ENCODE assay signal across 35 cellular contexts in the genomic region with DNA sequence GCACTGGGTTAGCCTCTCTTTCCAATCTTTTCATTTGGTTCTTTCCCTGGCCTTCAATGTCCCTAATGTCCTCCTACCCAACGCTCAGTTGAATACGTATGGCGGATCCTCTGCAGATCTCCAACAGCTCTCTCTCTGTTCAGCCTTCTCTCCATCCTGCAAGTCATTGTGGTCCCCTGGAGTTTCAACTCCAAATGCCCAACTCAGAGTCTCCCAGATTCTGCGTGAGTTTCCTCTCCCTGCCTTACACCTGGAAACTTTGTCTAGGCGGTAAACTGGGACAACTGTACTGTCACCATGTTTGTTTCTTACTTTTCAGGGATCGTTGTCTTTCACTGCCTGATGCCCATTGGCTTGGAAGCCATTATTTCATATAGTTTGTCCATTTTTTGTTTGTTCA.
"Had no signal": no experiment of that assay in that cellular context is flagged by ENCODE, and none has a peak within 500 bp of the region (broad histone marks: within the 10 kb centered on the region; RNA-seq: fewer than 3 reads in every experiment).

No MANE protein-coding gene starts in this region.

- H3K9me3 ChIP-seq: adrenal gland, body of pancreas had no signal

- DNase-seq: activated CD4-positive, alpha-beta memory T cell treated with anti-CD3 and anti-CD28 coated beads for 36 hours; activated CD4-positive, alpha-beta T cell treated with anti-CD3 and anti-CD28 coated beads for 36 hours; activated CD4-positive, alpha-beta T cell treated with anti-CD3 and anti-CD28 coated beads, Interleukin-2, amount 10 ng/mL, durations not matched to agents 24 days and 14 days; activated CD4-positive, CD25-positive, alpha-beta regulatory T cell; activated CD4-positive, CD25-positive, alpha-beta regulatory T cell treated with anti-CD3 and anti-CD28 coated beads, Interleukin-2, amount 50 U/mL, for 72 hours; activated CD8-positive, alpha-beta memory T cell treated with anti-CD3 and anti-CD28 coated beads, Interleukin-2, amount 10 ng/mL, durations not matched to agents 7 days and 5 days; activated CD8-positive, alpha-beta memory T cell treated with anti-CD3 and anti-CD28 coated beads, Interleukin-2, amount 50 U/mL, for 4 hours; activated CD8-positive, alpha-beta T cell treated with anti-CD3 and anti-CD28 coated beads, Interleukin-2, amount 10 ng/mL, durations not matched to agents 7 days and 5 days; activated effector memory CD4-positive, alpha-beta T cell treated with anti-CD3 and anti-CD28 coated beads, Interleukin-2, amount 50 U/mL, for 16 hours; activated naive CD4-positive, alpha-beta T cell treated with anti-CD3 and anti-CD28 coated beads for 36 hours; activated naive CD8-positive, alpha-beta T cell treated with anti-CD3 and anti-CD28 coated beads for 36 hours; activated naive CD8-positive, alpha-beta T cell treated with anti-CD3 and anti-CD28 coated beads, Interleukin-2, amount 50 U/mL, for 24 hours; activated T-cell treated with anti-CD3 and anti-CD28 coated beads, Interleukin-2, amount 50 U/mL, for 1 hour; activated T-cell treated with anti-CD3 and anti-CD28 coated beads, Interleukin-2, amount 50 U/mL, for 48 hours; adrenal gland; amygdala; aorta; body of pancreas; dorsolateral prefrontal cortex; effector memory CD4-positive, alpha-beta T cell; endodermal cell; foreskin fibroblast; head of caudate nucleus; T-helper 1 cell; T-helper 17 cell; T1000; WERI-Rb-1 had no signal

- ATAC-seq: activated CD4-positive, alpha-beta T cell treated with anti-CD3 and anti-CD28 coated beads for 36 hours; activated CD8-positive, alpha-beta memory T cell treated with anti-CD3 and anti-CD28 coated beads, Interleukin-2, amount 10 ng/mL, durations not matched to agents 7 days and 5 days; activated CD8-positive, alpha-beta T cell treated with anti-CD3 and anti-CD28 coated beads, Interleukin-2, amount 10 ng/mL, durations not matched to agents 7 days and 5 days; activated naive CD8-positive, alpha-beta T cell treated with anti-CD3 and anti-CD28 coated beads, Interleukin-2, amount 50 U/mL, for 24 hours; body of pancreas; esophagus mucosa; T-helper 17 cell had no signal

- H3K27ac Mint-ChIP-seq: activated CD4-positive, alpha-beta memory T cell treated with anti-CD3 and anti-CD28 coated beads for 36 hours; activated CD4-positive, alpha-beta T cell treated with anti-CD3 and anti-CD28 coated beads for 36 hours; activated CD4-positive, alpha-beta T cell treated with anti-CD3 and anti-CD28 coated beads, Interleukin-2, amount 10 ng/mL, durations not matched to agents 24 days and 14 days; activated CD8-positive, alpha-beta memory T cell treated with anti-CD3 and anti-CD28 coated beads, Interleukin-2, amount 10 ng/mL, durations not matched to agents 7 days and 5 days; activated CD8-positive, alpha-beta T cell treated with anti-CD3 and anti-CD28 coated beads, Interleukin-2, amount 10 ng/mL, durations not matched to agents 7 days and 5 days; activated naive CD4-positive, alpha-beta T cell treated with anti-CD3 and anti-CD28 coated beads for 36 hours; activated naive CD4-positive, alpha-beta T cell treated with anti-CD3 and anti-CD28 coated beads, Interleukin-2, amount 50 U/mL, for 24 hours; activated naive CD8-positive, alpha-beta T cell treated with anti-CD3 and anti-CD28 coated beads for 36 hours; activated naive CD8-positive, alpha-beta T cell treated with anti-CD3 and anti-CD28 coated beads, Interleukin-2, amount 50 U/mL, for 24 hours; dendritic cell treated with granulocyte-macrophage colony-stimulating factor and Interleukin-4, amounts not matched to agents 40 ng/mL and 50 ng/mL, for 4 days; endodermal cell; T-helper 17 cell; T-helper 2 cell treated with Interferon-gamma antibody and Interleukin-4, amounts not matched to agents 5 μg/mL and 100 μg/mL, for 36 hours had no signal

- H3K36me3 ChIP-seq: cardiac muscle cell, WERI-Rb-1 had no signal

- H3K4me3 Mint-ChIP-seq: activated CD4-positive, alpha-beta memory T cell treated with anti-CD3 and anti-CD28 coated beads for 36 hours; activated CD4-positive, alpha-beta T cell treated with anti-CD3 and anti-CD28 coated beads for 36 hours; activated CD4-positive, alpha-beta T cell treated with anti-CD3 and anti-CD28 coated beads, Interleukin-2, amount 10 ng/mL, durations not matched to agents 24 days and 14 days; activated CD8-positive, alpha-beta memory T cell treated with anti-CD3 and anti-CD28 coated beads, Interleukin-2, amount 10 ng/mL, durations not matched to agents 7 days and 5 days; activated CD8-positive, alpha-beta T cell treated with anti-CD3 and anti-CD28 coated beads, Interleukin-2, amount 10 ng/mL, durations not matched to agents 7 days and 5 days; activated naive CD4-positive, alpha-beta T cell treated with anti-CD3 and anti-CD28 coated beads for 36 hours; activated naive CD4-positive, alpha-beta T cell treated with anti-CD3 and anti-CD28 coated beads, Interleukin-2, amount 50 U/mL, for 24 hours; activated naive CD8-positive, alpha-beta T cell treated with anti-CD3 and anti-CD28 coated beads for 36 hours; activated naive CD8-positive, alpha-beta T cell treated with anti-CD3 and anti-CD28 coated beads, Interleukin-2, amount 50 U/mL, for 24 hours; activated T-helper 1 cell treated with anti-CD3 and anti-CD28 coated beads, Interleukin-12 subunit alpha, Interleukin-12 subunit beta, Interleukin-2, Interleukin-4 antibody, amounts not matched to agents 30 ng/mL and 10 ng/mL and 1 ng/mL, durations not matched to agents 14 hours and 24 hours and 36 hours; central memory CD8-positive, alpha-beta T cell; dendritic cell treated with granulocyte-macrophage colony-stimulating factor and Interleukin-4, amounts not matched to agents 40 ng/mL and 50 ng/mL, for 4 days; endodermal cell; T-helper 17 cell; T-helper 2 cell treated with Interferon-gamma antibody and Interleukin-4, amounts not matched to agents 5 μg/mL and 100 μg/mL, for 36 hours had no signal

- H3K27me3 ChIP-seq: adrenal gland, body of pancreas, cardiac muscle cell had no signal

- H3K4me3 ChIP-seq: adrenal gland, body of pancreas, cardiac muscle cell, dorsolateral prefrontal cortex had no signal

- H3K9me3 Mint-ChIP-seq: activated T-helper 1 cell treated with anti-CD3 and anti-CD28 coated beads, Interleukin-12 subunit alpha, Interleukin-12 subunit beta, Interleukin-2, Interleukin-4 antibody, amounts not matched to agents 30 ng/mL and 10 ng/mL and 1 ng/mL, durations not matched to agents 14 hours and 24 hours and 36 hours; dendritic cell treated with granulocyte-macrophage colony-stimulating factor and Interleukin-4, amounts not matched to agents 40 ng/mL and 50 ng/mL, for 4 days; endodermal cell had no signal

- H3K27ac ChIP-seq: adrenal gland, body of pancreas, cardiac muscle cell, WERI-Rb-1 had no signal

- H3K4me1 Mint-ChIP-seq: activated CD4-positive, alpha-beta T cell treated with anti-CD3 and anti-CD28 coated beads for 36 hours; activated CD8-positive, alpha-beta memory T cell treated with anti-CD3 and anti-CD28 coated beads, Interleukin-2, amount 10 ng/mL, durations not matched to agents 7 days and 5 days; activated naive CD4-positive, alpha-beta T cell treated with anti-CD3 and anti-CD28 coated beads, Interleukin-2, amount 50 U/mL, for 24 hours; central memory CD8-positive, alpha-beta T cell; T-helper 17 cell had no signal

- FAIRE-seq: colon had no signal

- H3K27me3 Mint-ChIP-seq: activated CD4-positive, alpha-beta memory T cell treated with anti-CD3 and anti-CD28 coated beads for 36 hours; activated CD4-positive, alpha-beta T cell treated with anti-CD3 and anti-CD28 coated beads, Interleukin-2, amount 10 ng/mL, durations not matched to agents 24 days and 14 days; activated CD8-positive, alpha-beta memory T cell treated with anti-CD3 and anti-CD28 coated beads, Interleukin-2, amount 10 ng/mL, durations not matched to agents 7 days and 5 days; activated naive CD8-positive, alpha-beta T cell treated with anti-CD3 and anti-CD28 coated beads for 36 hours; activated naive CD8-positive, alpha-beta T cell treated with anti-CD3 and anti-CD28 coated beads, Interleukin-2, amount 50 U/mL, for 24 hours; central memory CD8-positive, alpha-beta T cell; dendritic cell treated with granulocyte-macrophage colony-stimulating factor and Interleukin-4, amounts not matched to agents 40 ng/mL and 50 ng/mL, for 4 days; T-helper 17 cell had no signal

- H3K36me3 Mint-ChIP-seq: activated CD4-positive, alpha-beta memory T cell treated with anti-CD3 and anti-CD28 coated beads for 36 hours; activated CD8-positive, alpha-beta memory T cell treated with anti-CD3 and anti-CD28 coated beads, Interleukin-2, amount 10 ng/mL, durations not matched to agents 7 days and 5 days; activated naive CD4-positive, alpha-beta T cell treated with anti-CD3 and anti-CD28 coated beads, Interleukin-2, amount 50 U/mL, for 24 hours; activated naive CD8-positive, alpha-beta T cell treated with anti-CD3 and anti-CD28 coated beads for 36 hours had no signal
